11 cellular contexts compared by ENCODE assay signal in genomic region chrX:15838017-15838416, GRCh38. TPM values are rescaled to one million over a fixed set of nuclear protein-coding genes. Genes with fewer than 3 reads are reported as not detected.
DNase-seq lines count a peak whose midpoint lies in the region; ATAC-seq, FAIRE-seq and TF ChIP-seq lines count a peak whose summit lies in the region.
"Had no signal": no experiment of that assay in that cellular context is flagged by ENCODE, and none has a peak within 500 bp of the region (broad histone marks: within the 10 kb centered on the region; RNA-seq: fewer than 3 reads in every experiment).

No MANE protein-coding gene starts in this region.

- no peaks in the 10 kb centered on the region for H3K27me3 Mint-ChIP-seq in neural progenitor cell (ENCODE audit: insufficient read depth, low read depth)
- H3K27me3 Mint-ChIP-seq: stimulated activated naive B cell treated with anti-CD40 and anti-IgM and Interleukin-4, amounts not matched to agents 10 μg/mL and 1 μg/mL and 100 μg/mL, for 72 hours had no signal

- 0 out of 2 replicates have a peak, but pooled peaks have one; percentile 3 for TF ChIP-seq RAD21 in GM12878 (IDR thresholded peaks at IDR 0.05; ENCODE audit: insufficient read depth, low read depth, low read length)

- intact Hi-C loops in GM12878 (cut with micrococcal nuclease; ENCODE audit: unreplicated experiment) (no loop called here), ascending aorta (cut with DNase I) (no loop called here)

- H3K27ac ChIP-seq in GM12878 (ENCODE audit: control insufficient read depth, insufficient read depth) (no peak overlapping the region), neural progenitor cell (no peak overlapping the region), ascending aorta (no peak overlapping the region)
- H3K27ac ChIP-seq: SK-N-MC had no signal

- H3K9ac ChIP-seq in GM12878 (ENCODE audit: control insufficient read depth, insufficient read depth, low read length) = no peak overlapping the region
- no peak overlapping the region for H3K9ac ChIP-seq in neural progenitor cell

- in situ Hi-C loops in GM12878 (cut with MboI) = no loop called here

- no peaks in the 10 kb centered on the region for H4K20me1 ChIP-seq in GM12878 (ENCODE audit: control insufficient read depth, insufficient read depth)
- peaks cover 64% of the 10 kb centered on the region for H4K20me1 ChIP-seq in neural progenitor cell (ENCODE audit: low read depth)

- RAD21 ChIA-PET in GM12878 (lab: Charles Lee; ENCODE audit: unreplicated experiment) = no interaction called here

- no peak overlapping the region for H3K4me3 Mint-ChIP-seq in neural progenitor cell
- H3K4me3 Mint-ChIP-seq: stimulated activated naive B cell treated with anti-CD40 and anti-IgM and Interleukin-4, amounts not matched to agents 10 μg/mL and 1 μg/mL and 100 μg/mL, for 72 hours had no signal

- no peaks in the 10 kb centered on the region for H3K9me3 ChIP-seq in GM12878 (replicated peaks; ENCODE audit: control insufficient read depth, insufficient read depth, low read length)
- no peaks in the 10 kb centered on the region for H3K9me3 ChIP-seq in neural progenitor cell (ENCODE audit: low read depth)
- H3K9me3 ChIP-seq in ascending aorta = no peaks in the 10 kb centered on the region

- FAIRE-seq in GM12878 (lab: Jason Lieb, UNC) = no peak

- peaks cover 46% of the 10 kb centered on the region for H3K36me3 Mint-ChIP-seq in neural progenitor cell

- no peak for TF ChIP-seq POLR2A in GM12878 (IDR thresholded peaks at IDR 0.05; ENCODE audit: low read depth, low read length)

- H3K36me3 ChIP-seq in GM12878 (ENCODE audit: control insufficient read depth in 2 of 2, insufficient read depth in 2 of 2, low read length in 1 of 2) (peaks cover 0 to 6% of the 10 kb centered on the region in 2 experiments; a peak in 3 of 4 replicates), neural progenitor cell (peaks cover 38% of the 10 kb centered on the region), ascending aorta (peaks cover 6 to 10% of the 10 kb centered on the region in 2 donors)

- peak; percentile 2 for DNase-seq in activated CD4-positive, alpha-beta T cell treated with anti-CD3 and anti-CD28 coated beads, Interleukin-2, amount 50 U/mL, for 1 hour
- no peak for DNase-seq in activated CD4-positive, alpha-beta T cell treated with anti-CD3 and anti-CD28 coated beads, Interleukin-2, amount 50 U/mL, for 48 hours
- DNase-seq in GM12878 (ENCODE audit: low read depth, low spot score) = no peak
- DNase-seq in neural progenitor cell (ENCODE audit: low spot score) = peak; percentile 39
- DNase-seq in ascending aorta (ENCODE audit: low spot score in 2 of 2) = no peak
- DNase-seq in NCI-H187 (lab: John Stamatoyannopoulos, UW) = no peak
- DNase-seq in kidney glomerular epithelial cell (lab: John Stamatoyannopoulos, UW) = no peak
- DNase-seq: hypothalamus; stimulated activated naive B cell treated with anti-CD40 and anti-IgM and Interleukin-4, amounts not matched to agents 10 μg/mL and 1 μg/mL and 100 μg/mL, for 72 hours had no signal

- 97% methylated on average over 3 of the region's 3 CpGs for WGBS in GM12878 (ENCODE audit: insufficient coverage, insufficient replicate concordance, low lambda C conversion rate, missing lambda C conversion rate)

- ATAC-seq in HG03520 (IDR thresholded peaks at IDR 0.05; ENCODE audit: unreplicated experiment) (peak; percentile 77), GM12878 (peak; percentile 88)

- no peak for TF ChIP-seq EP300 in GM12878 (IDR thresholded peaks at IDR 0.05; ENCODE audit: borderline replicate concordance in 1 of 2, control insufficient read depth in 1 of 2, low read depth in 2 of 2, low read length in 2 of 2)

- no peaks in the 10 kb centered on the region for H3K4me1 ChIP-seq in GM12878 (ENCODE audit: control insufficient read depth, insufficient read depth, low read length)
- peaks cover 21% of the 10 kb centered on the region for H3K4me1 ChIP-seq in neural progenitor cell
- H3K4me1 ChIP-seq in ascending aorta = no peaks in the 10 kb centered on the region

- H3K4me3 ChIP-seq in GM12878 = no peak overlapping the region
- no peak overlapping the region for H3K4me3 ChIP-seq in neural progenitor cell
- H3K4me3 ChIP-seq in ascending aorta = no peak overlapping the region
- H3K4me3 ChIP-seq: SK-N-MC had no signal

- POLR2A ChIA-PET in GM12878 (lab: Charles Lee) = interaction anchor here (1.3 kb wide), 1 partner anchor 8 kb away, joined by 4 read pairs; no protein-coding TSS in a partner anchor

- no peaks in the 10 kb centered on the region for H3K27me3 ChIP-seq in GM12878 (replicated peaks in 1 of 2; ENCODE audit: control insufficient read depth in 2 of 2, insufficient read depth in 2 of 2, low read length in 1 of 2)
- no peaks in the 10 kb centered on the region for H3K27me3 ChIP-seq in neural progenitor cell
- H3K27me3 ChIP-seq in ascending aorta = no peaks in the 10 kb centered on the region

- no peak overlapping the region for H3K27ac Mint-ChIP-seq in neural progenitor cell
- H3K27ac Mint-ChIP-seq: stimulated activated naive B cell treated with anti-CD40 and anti-IgM and Interleukin-4, amounts not matched to agents 10 μg/mL and 1 μg/mL and 100 μg/mL, for 72 hours had no signal

- H3K4me1 Mint-ChIP-seq in neural progenitor cell = peaks cover 8% of the 10 kb centered on the region

- CTCF ChIA-PET in GM12878 (lab: Yijun Ruan, JAX) = interaction anchor here (1.5 kb wide), 1 partner anchor 10 kb away, joined by 4 read pairs; no protein-coding TSS in a partner anchor

- no peaks in the 10 kb centered on the region for H3K9me3 Mint-ChIP-seq in neural progenitor cell
- H3K9me3 Mint-ChIP-seq: stimulated activated naive B cell treated with anti-CD40 and anti-IgM and Interleukin-4, amounts not matched to agents 10 μg/mL and 1 μg/mL and 100 μg/mL, for 72 hours had no signal

- SMC1A ChIA-PET in GM12878 (lab: Charles Lee; ENCODE audit: uncharacterized antibody, unreplicated experiment) = no interaction called here

- no peaks in the 10 kb centered on the region for H3K79me2 ChIP-seq in GM12878 (ENCODE audit: control insufficient read depth, insufficient read depth, low read length)
- peaks cover 100% of the 10 kb centered on the region for H3K79me2 ChIP-seq in neural progenitor cell (ENCODE audit: low read depth)

- H2AFZ ChIP-seq in GM12878 (ENCODE audit: control insufficient read depth, low read depth, low read length) (no peak overlapping the region), neural progenitor cell (replicated peaks) (no peak overlapping the region)

- TF ChIP-seq CTCF in GM12878 (IDR thresholded peaks at IDR 0.05 in 2 of 3, conservative IDR thresholded peaks at IDR 0.05 in 1 of 3; ENCODE audit: control insufficient read depth in 2 of 3, extremely low read depth in 1 of 3, insufficient read depth in 1 of 3, low read depth in 3 of 3, low read length in 3 of 3) (peak in 2 of 3 experiments; percentile 26 to 47; a peak in 3 of 6 replicates), neural progenitor cell (IDR thresholded peaks at IDR 0.05) (peak; percentile 42), ascending aorta (IDR thresholded peaks at IDR 0.05) (no peak)

- no peak overlapping the region for H3K4me2 ChIP-seq in GM12878 (ENCODE audit: control insufficient read depth, insufficient read depth)
- no peak overlapping the region for H3K4me2 ChIP-seq in neural progenitor cell

- H3F3A ChIP-seq in neural progenitor cell (ENCODE audit: low read depth) = peaks cover 63% of the 10 kb centered on the region

- BruUV-seq in GM12878 (replicated peaks; lab: Mats Ljungman, UMichigan) = no TSS peak

TF ChIP-seq in GM12878, 131 proteins besides CTCF, POLR2A, EP300 and RAD21 (continues in another document):
- TF ChIP-seq ZNF274 (IDR thresholded peaks at IDR 0.05; ENCODE audit: insufficient read depth, insufficient read length) = no peak
- TF ChIP-seq RBBP5 (conservative IDR thresholded peaks at IDR 0.05) = no peak
- no peak for TF ChIP-seq IKZF1 (conservative IDR thresholded peaks at IDR 0.05)

RNA-seq across cellular contexts. Expression of gene AP1S2, which starts 16.6 kb away (rescaled TPM):
- 56.0 and 56.5 TPM in 2 replicates for total RNA-seq in GM12878 (2013; cell fraction: nucleolus; rRNA removed)
- 48.0 and 60.5 TPM in 2 replicates for total RNA-seq in GM12878 (2014; rRNA removed)
- total RNA-seq in GM12878 (2014; rRNA removed; fragmentation: Illumina TruSeq; extraction: Trizol) = 58.6 TPM in 2 replicates
- 41.7 and 43.8 TPM in 2 replicates for total RNA-seq in GM12878 (2021)
- 22.0 TPM for polyA plus RNA-seq in GM12878 (2011; ENCODE audit: low read depth)
- polyA plus RNA-seq in GM12878 (2011; rRNA removed) = 105 and 171 TPM in 2 replicates
- polyA plus RNA-seq in GM12878 (2011; cell fraction: cytosol; rRNA removed) = 26.1 and 29.2 TPM in 2 replicates
- 32.0 and 35.7 TPM in 2 replicates for polyA plus RNA-seq in GM12878 (2011; cell fraction: nucleus; rRNA removed)
- polyA plus RNA-seq in GM12878 (2012) = 35.8 and 37.3 TPM in 2 replicates
- 58.0 and 75.1 TPM in 2 replicates for polyA plus RNA-seq in GM12878 (2014; fragmentation: Illumina TruSeq; extraction: Trizol)
- polyA plus RNA-seq in GM12878 (2014; fragmentation: Nextera tagmentation; extraction: Ambion mirVana) = 10 to 100 TPM; 25.6 to 36.6 TPM
- 51.2 and 55.8 TPM in 2 replicates for polyA plus RNA-seq in GM12878 (2014; rRNA removed)
- 10 to 100 TPM; 44.4 to 53.4 TPM for polyA plus RNA-seq in GM12878 (2016; fragmentation: Nextera tagmentation; extraction: Ambion mirVana)
- 34.6 and 61.8 TPM in 2 replicates for polyA minus RNA-seq in GM12878 (2011; rRNA and poly(A)+ RNA removed)
- 22.2 and 23.8 TPM in 2 replicates for polyA minus RNA-seq in GM12878 (2011; cell fraction: cytosol; rRNA and poly(A)+ RNA removed)
- 11.6 and 21.0 TPM in 2 replicates for polyA minus RNA-seq in GM12878 (2011; cell fraction: nucleus; rRNA and poly(A)+ RNA removed)
- 406 and 873 TPM in 2 replicates for total RNA-seq in neural progenitor cell (ENCODE audit: low replicate concordance)
- 99.3 TPM for total RNA-seq in ascending aorta

RNA-seq across cellular contexts. Expression of gene ZRSR2, which starts 47.7 kb away (rescaled TPM):
- 18.8 and 19.6 TPM in 2 replicates for total RNA-seq in GM12878 (2013; cell fraction: nucleolus; rRNA removed)
- total RNA-seq in GM12878 (2014; rRNA removed) (8.2 and 8.8 TPM in 2 replicates), GM12878 (2014; rRNA removed; fragmentation: Illumina TruSeq; extraction: Trizol) (17.4 and 19.7 TPM in 2 replicates), GM12878 (2021) (11.7 and 12.8 TPM in 2 replicates), neural progenitor cell (ENCODE audit: low replicate concordance) (8.6 and 15.2 TPM in 2 replicates), ascending aorta (0.64 TPM)
- polyA plus RNA-seq in GM12878 (2011; ENCODE audit: low read depth) = 17.7 TPM
- polyA plus RNA-seq in GM12878 (2011; rRNA removed) (22.3 and 26.5 TPM in 2 replicates), GM12878 (2014; fragmentation: Illumina TruSeq; extraction: Trizol) (34.1 and 44.8 TPM in 2 replicates), GM12878 (2014; fragmentation: Nextera tagmentation; extraction: Ambion mirVana) (10 to 100 TPM; 10.5 to 14.0 TPM), GM12878 (2014; rRNA removed) (19.5 and 20.8 TPM in 2 replicates), GM12878 (2016; fragmentation: Nextera tagmentation; extraction: Ambion mirVana) (10 to 100 TPM; 15.5 to 15.7 TPM)
- 9.0 and 9.6 TPM in 2 replicates for polyA plus RNA-seq in GM12878 (2011; cell fraction: cytosol; rRNA removed)
- polyA plus RNA-seq in GM12878 (2011; cell fraction: nucleus; rRNA removed) = 21.9 and 23.6 TPM in 2 replicates
- polyA plus RNA-seq in GM12878 (2012) = 20.0 and 20.4 TPM in 2 replicates
- polyA minus RNA-seq in GM12878 (2011; rRNA and poly(A)+ RNA removed) = 7.5 and 9.7 TPM in 2 replicates
- polyA minus RNA-seq in GM12878 (2011; cell fraction: cytosol; rRNA and poly(A)+ RNA removed) = 3.3 and 7.2 TPM in 2 replicates
- polyA minus RNA-seq in GM12878 (2011; cell fraction: nucleus; rRNA and poly(A)+ RNA removed) = 4.1 and 10.8 TPM in 2 replicates

Comparison
In these comparisons a context has a peak if more than half of its experiments do, and no peak if none do; other contexts are left out.
1. DNase-seq: peak in activated CD4-positive, alpha-beta T cell treated with anti-CD3 and anti-CD28 coated beads, Interleukin-2, amount 50 U/mL, for 1 hour (single experiment) and neural progenitor cell (single experiment); none in activated CD4-positive, alpha-beta T cell treated with anti-CD3 and anti-CD28 coated beads, Interleukin-2, amount 50 U/mL, for 48 hours (0 of 2), GM12878 (single experiment), ascending aorta (0 of 2), NCI-H187 (0 of 2) and kidney glomerular epithelial cell (single experiment).
2. CTCF ChIP-seq: peak in GM12878 (2 of 3) and neural progenitor cell (single experiment); none in ascending aorta (0 of 3).